1 cellular context compared by ENCODE assay signal in the genomic region with DNA sequence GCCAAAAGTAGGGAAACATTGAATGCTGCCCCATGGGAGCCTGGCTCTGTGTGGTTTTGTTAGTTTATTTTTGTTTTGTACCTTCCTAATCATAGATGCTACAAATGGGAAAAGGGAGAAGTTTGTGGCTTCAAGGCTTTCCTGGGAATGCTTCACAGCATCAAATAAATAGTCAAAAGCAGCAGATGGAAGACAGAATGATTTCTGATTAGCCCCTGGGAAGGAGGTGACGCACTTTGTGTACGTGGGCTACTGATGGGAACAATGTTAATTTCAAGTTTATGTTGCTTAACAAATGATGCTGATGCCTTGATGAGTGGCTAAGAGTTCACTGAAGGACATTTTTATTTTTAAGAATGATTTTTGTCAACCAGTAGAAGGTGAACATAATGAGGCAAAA.
TF ChIP-seq lines count a peak whose summit lies in the region.

No MANE protein-coding gene starts in this region.

TF ChIP-seq in endothelial cell of umbilical vein, 7 proteins besides CTCF, POLR2A, EP300 and RAD21 (continued from another document):
- TF ChIP-seq, protein P1, sequence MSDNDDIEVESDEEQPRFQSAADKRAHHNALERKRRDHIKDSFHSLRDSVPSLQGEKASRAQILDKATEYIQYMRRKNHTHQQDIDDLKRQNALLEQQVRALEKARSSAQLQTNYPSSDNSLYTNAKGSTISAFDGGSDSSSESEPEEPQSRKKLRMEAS (IDR thresholded peaks at IDR 0.05; ENCODE audit: insufficient read depth, insufficient read length), result no peak
- TF ChIP-seq EZH2 (IDR thresholded peaks at IDR 0.05; ENCODE audit: borderline replicate concordance, low read depth, low read length, severe bottlenecking) (no peak), JUN (IDR thresholded peaks at IDR 0.05; ENCODE audit: borderline replicate concordance, insufficient read depth, insufficient read length, low read depth) (no peak), MYC (IDR thresholded peaks at IDR 0.05; ENCODE audit: low read depth, low read length) (no peak), FOS (IDR thresholded peaks at IDR 0.05; ENCODE audit: borderline replicate concordance, insufficient read depth, low read length) (no peak), POLR2AphosphoS5 (IDR thresholded peaks at IDR 0.05; ENCODE audit: insufficient read depth, low read depth, low read length) (no peak)
